ENCODE assay signal across 39 cellular contexts in the genomic region with DNA sequence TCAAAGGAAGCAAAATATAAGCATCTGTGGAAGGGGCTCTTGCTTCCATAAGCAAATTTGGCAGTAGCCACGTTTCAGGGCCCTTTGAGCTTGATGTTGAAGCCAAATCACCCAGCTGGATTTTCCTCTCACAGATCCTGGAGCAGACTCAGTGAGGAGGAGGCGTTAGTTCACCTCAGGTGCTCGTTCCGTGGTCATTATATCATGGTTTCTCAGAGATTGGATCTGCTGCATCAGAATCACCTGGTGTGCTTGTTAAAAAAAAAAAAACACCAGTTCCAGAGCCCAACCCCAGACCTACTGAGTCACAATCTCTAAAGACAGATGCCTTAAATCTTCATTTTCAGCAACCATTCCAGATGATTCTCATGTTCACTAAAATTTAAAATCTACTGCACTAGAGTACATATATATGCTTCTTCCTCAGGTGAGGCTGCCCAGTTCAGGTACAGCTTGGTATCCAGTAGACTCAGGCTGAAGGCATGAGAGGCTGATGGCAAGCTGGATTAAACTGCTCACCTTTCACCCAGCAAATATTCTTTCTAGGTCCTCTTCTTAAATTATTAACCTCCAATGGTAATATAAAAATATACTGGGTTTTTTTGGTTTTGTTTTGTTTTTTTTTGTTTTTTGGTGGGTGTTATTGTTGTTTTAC.
"Had no signal": no experiment of that assay in that cellular context is flagged by ENCODE, and none has a peak within 500 bp of the region (broad histone marks: within the 10 kb centered on the region; RNA-seq: fewer than 3 reads in every experiment).

No MANE protein-coding gene starts in this region.

- H3K4me3 Mint-ChIP-seq: activated naive CD4-positive, alpha-beta T cell treated with anti-CD3 and anti-CD28 coated beads for 36 hours; activated naive CD4-positive, alpha-beta T cell treated with anti-CD3 and anti-CD28 coated beads, Interleukin-2, amount 10 ng/mL, durations not matched to agents 7 days and 5 days; activated naive CD4-positive, alpha-beta T cell treated with anti-CD3 and anti-CD28 coated beads, Interleukin-2, amount 50 U/mL, for 24 hours; activated naive CD8-positive, alpha-beta T cell; activated naive CD8-positive, alpha-beta T cell treated with anti-CD3 and anti-CD28 coated beads for 36 hours; activated naive CD8-positive, alpha-beta T cell treated with anti-CD3 and anti-CD28 coated beads, Interleukin-2, amount 10 ng/mL, durations not matched to agents 7 days and 5 days; activated naive CD8-positive, alpha-beta T cell treated with anti-CD3 and anti-CD28 coated beads, Interleukin-2, amount 50 U/mL, for 24 hours; activated T-cell treated with anti-CD3 and anti-CD28 coated beads, Interleukin-2, amount 50 U/mL, for 24 hours; activated T-cell treated with anti-CD3 and anti-CD28 coated beads, Interleukin-2, amount 50 U/mL, for 4 hours; activated T-cell treated with anti-CD3 and anti-CD28 coated beads, Interleukin-2, amount 50 U/mL, for 72 hours; activated T-helper 1 cell treated with anti-CD3 and anti-CD28 coated beads, Interleukin-12 subunit alpha, Interleukin-12 subunit beta, Interleukin-2, Interleukin-4 antibody, amounts not matched to agents 30 ng/mL and 10 ng/mL and 1 ng/mL, durations not matched to agents 14 hours and 24 hours and 36 hours; activated T-helper 17 cell treated with anti-CD3 and anti-CD28 coated beads, Interleukin-2, amount 50 U/mL, for 72 hours; brain; central memory CD8-positive, alpha-beta T cell had no signal

- H3K36me3 ChIP-seq: adrenal gland, ascending aorta, brain microvascular endothelial cell, breast epithelium, cardiac muscle cell had no signal

- H3K27me3 Mint-ChIP-seq: activated naive CD4-positive, alpha-beta T cell treated with anti-CD3 and anti-CD28 coated beads, Interleukin-2, amount 10 ng/mL, durations not matched to agents 7 days and 5 days; activated naive CD8-positive, alpha-beta T cell; activated naive CD8-positive, alpha-beta T cell treated with anti-CD3 and anti-CD28 coated beads for 36 hours; activated T-helper 17 cell treated with anti-CD3 and anti-CD28 coated beads, Interleukin-2, amount 50 U/mL, for 72 hours; brain had no signal

- H3K27ac ChIP-seq: adrenal gland, ascending aorta, body of pancreas, brain microvascular endothelial cell, breast epithelium, cardiac muscle cell had no signal

- H3K4me3 ChIP-seq: adrenal gland, ascending aorta, body of pancreas, breast epithelium, cardiac muscle cell had no signal

- H3K9me3 Mint-ChIP-seq: activated naive CD4-positive, alpha-beta T cell treated with anti-CD3 and anti-CD28 coated beads for 36 hours; activated naive CD4-positive, alpha-beta T cell treated with anti-CD3 and anti-CD28 coated beads, Interleukin-2, amount 10 ng/mL, durations not matched to agents 7 days and 5 days; activated naive CD4-positive, alpha-beta T cell treated with anti-CD3 and anti-CD28 coated beads, Interleukin-2, amount 50 U/mL, for 24 hours; activated naive CD4-positive, alpha-beta T cell treated with anti-CD3 and anti-CD28 coated beads, Interleukin-2, amount 50 U/mL, for 72 hours; activated naive CD8-positive, alpha-beta T cell treated with anti-CD3 and anti-CD28 coated beads, Interleukin-2, amount 10 ng/mL, durations not matched to agents 7 days and 5 days; activated naive CD8-positive, alpha-beta T cell treated with anti-CD3 and anti-CD28 coated beads, Interleukin-2, amount 50 U/mL, for 24 hours; activated T-cell treated with anti-CD3 and anti-CD28 coated beads, Interleukin-2, amount 50 U/mL, for 24 hours; activated T-cell treated with anti-CD3 and anti-CD28 coated beads, Interleukin-2, amount 50 U/mL, for 4 hours; activated T-helper 1 cell treated with anti-CD3 and anti-CD28 coated beads, Interleukin-12 subunit alpha, Interleukin-12 subunit beta, Interleukin-2, Interleukin-4 antibody, amounts not matched to agents 30 ng/mL and 10 ng/mL and 1 ng/mL, durations not matched to agents 14 hours and 24 hours and 36 hours; activated T-helper 17 cell treated with anti-CD3 and anti-CD28 coated beads, Interleukin-2, amount 50 U/mL, for 72 hours; activated T-helper 2 cell treated with anti-CD3 and anti-CD28 coated beads, Interferon-gamma antibody, Interleukin-2, Interleukin-4, amounts not matched to agents 10 μg/mL and 5 μg/mL and 100 μg/mL, durations not matched to agents 14 hours and 24 hours and 36 hours; central memory CD8-positive, alpha-beta T cell had no signal

- H3K36me3 Mint-ChIP-seq: activated naive CD4-positive, alpha-beta T cell treated with anti-CD3 and anti-CD28 coated beads, Interleukin-2, amount 10 ng/mL, durations not matched to agents 7 days and 5 days; activated naive CD4-positive, alpha-beta T cell treated with anti-CD3 and anti-CD28 coated beads, Interleukin-2, amount 50 U/mL, for 24 hours; activated naive CD4-positive, alpha-beta T cell treated with anti-CD3 and anti-CD28 coated beads, Interleukin-2, amount 50 U/mL, for 72 hours; activated naive CD8-positive, alpha-beta T cell; activated naive CD8-positive, alpha-beta T cell treated with anti-CD3 and anti-CD28 coated beads for 36 hours; activated naive CD8-positive, alpha-beta T cell treated with anti-CD3 and anti-CD28 coated beads, Interleukin-2, amount 10 ng/mL, durations not matched to agents 7 days and 5 days; brain had no signal

- H3K27ac Mint-ChIP-seq: activated naive CD4-positive, alpha-beta T cell treated with anti-CD3 and anti-CD28 coated beads for 36 hours; activated naive CD4-positive, alpha-beta T cell treated with anti-CD3 and anti-CD28 coated beads, Interleukin-2, amount 10 ng/mL, durations not matched to agents 7 days and 5 days; activated naive CD4-positive, alpha-beta T cell treated with anti-CD3 and anti-CD28 coated beads, Interleukin-2, amount 50 U/mL, for 24 hours; activated naive CD4-positive, alpha-beta T cell treated with anti-CD3 and anti-CD28 coated beads, Interleukin-2, amount 50 U/mL, for 72 hours; activated naive CD8-positive, alpha-beta T cell; activated naive CD8-positive, alpha-beta T cell treated with anti-CD3 and anti-CD28 coated beads for 36 hours; activated naive CD8-positive, alpha-beta T cell treated with anti-CD3 and anti-CD28 coated beads, Interleukin-2, amount 10 ng/mL, durations not matched to agents 7 days and 5 days; activated naive CD8-positive, alpha-beta T cell treated with anti-CD3 and anti-CD28 coated beads, Interleukin-2, amount 50 U/mL, for 24 hours; activated T-cell treated with anti-CD3 and anti-CD28 coated beads, Interleukin-2, amount 50 U/mL, for 24 hours; activated T-cell treated with anti-CD3 and anti-CD28 coated beads, Interleukin-2, amount 50 U/mL, for 72 hours; activated T-helper 1 cell treated with anti-CD3 and anti-CD28 coated beads, Interleukin-12 subunit alpha, Interleukin-12 subunit beta, Interleukin-2, Interleukin-4 antibody, amounts not matched to agents 30 ng/mL and 10 ng/mL and 1 ng/mL, durations not matched to agents 14 hours and 24 hours and 36 hours; activated T-helper 17 cell treated with anti-CD3 and anti-CD28 coated beads, Interleukin-2, amount 50 U/mL, for 72 hours; activated T-helper 2 cell treated with anti-CD3 and anti-CD28 coated beads, Interferon-gamma antibody, Interleukin-2, Interleukin-4, amounts not matched to agents 10 μg/mL and 5 μg/mL and 100 μg/mL, durations not matched to agents 14 hours and 24 hours and 36 hours; brain had no signal

- H3K4me1 Mint-ChIP-seq: activated naive CD4-positive, alpha-beta T cell treated with anti-CD3 and anti-CD28 coated beads, Interleukin-2, amount 10 ng/mL, durations not matched to agents 7 days and 5 days; activated naive CD4-positive, alpha-beta T cell treated with anti-CD3 and anti-CD28 coated beads, Interleukin-2, amount 50 U/mL, for 24 hours; activated naive CD8-positive, alpha-beta T cell treated with anti-CD3 and anti-CD28 coated beads for 36 hours; activated naive CD8-positive, alpha-beta T cell treated with anti-CD3 and anti-CD28 coated beads, Interleukin-2, amount 50 U/mL, for 24 hours; activated T-helper 17 cell treated with anti-CD3 and anti-CD28 coated beads, Interleukin-2, amount 50 U/mL, for 72 hours; central memory CD8-positive, alpha-beta T cell had no signal

- H3K9me3 ChIP-seq: adrenal gland, ascending aorta, body of pancreas, breast epithelium had no signal

- DNase-seq: activated effector memory CD4-positive, alpha-beta T cell treated with anti-CD3 and anti-CD28 coated beads, Interleukin-2, amount 50 U/mL, for 16 hours; activated effector memory CD4-positive, alpha-beta T cell treated with Interleukin-2 at 50 U/mL for 16 hours; activated gamma-delta T cell; activated gamma-delta T cell treated with Interleukin-2 at 50 U/mL for 16 hours; activated naive CD4-positive, alpha-beta T cell; activated naive CD4-positive, alpha-beta T cell treated with anti-CD3 and anti-CD28 coated beads for 36 hours; activated naive CD4-positive, alpha-beta T cell treated with anti-CD3 and anti-CD28 coated beads, Interleukin-2, amount 10 ng/mL, durations not matched to agents 7 days and 5 days; activated naive CD4-positive, alpha-beta T cell treated with anti-CD3 and anti-CD28 coated beads, Interleukin-2, amount 50 U/mL, for 16 hours; activated naive CD4-positive, alpha-beta T cell treated with Interleukin-2 at 50 U/mL for 16 hours; activated naive CD8-positive, alpha-beta T cell treated with anti-CD3 and anti-CD28 coated beads for 36 hours; activated naive CD8-positive, alpha-beta T cell treated with anti-CD3 and anti-CD28 coated beads, Interleukin-2, amount 10 ng/mL, durations not matched to agents 7 days and 5 days; activated naive CD8-positive, alpha-beta T cell treated with anti-CD3 and anti-CD28 coated beads, Interleukin-2, amount 50 U/mL, for 24 hours; activated T-cell treated with anti-CD3 and anti-CD28 coated beads for 4 hours; activated T-cell treated with anti-CD3 and anti-CD28 coated beads, Interleukin-2, amount 50 U/mL, for 1 hour; activated T-cell treated with anti-CD3 and anti-CD28 coated beads, Interleukin-2, amount 50 U/mL, for 24 hours; activated T-cell treated with anti-CD3 and anti-CD28 coated beads, Interleukin-2, amount 50 U/mL, for 4 hours; activated T-cell treated with anti-CD3 and anti-CD28 coated beads, Interleukin-2, amount 50 U/mL, for 48 hours; activated T-cell treated with anti-CD3 and anti-CD28 coated beads, Interleukin-2, amount 50 U/mL, for 72 hours; adrenal gland; amniotic stem cell; amygdala; anterior cingulate cortex; aorta; body of pancreas; brain microvascular endothelial cell; caudate nucleus; central memory CD4-positive, alpha-beta T cell; cerebellar nuclear complex had no signal

- H3K27me3 ChIP-seq: adrenal gland, ascending aorta, body of pancreas, brain microvascular endothelial cell, breast epithelium, cardiac muscle cell had no signal

- H3K4me1 ChIP-seq: adrenal gland, breast epithelium had no signal
